In genomic region chr19:54777851-54778250, GRCh38 we compare ENCODE assay signal across 19 cellular contexts. TPM values are rescaled to one million over a fixed set of nuclear protein-coding genes. Genes with fewer than 3 reads are reported as not detected.
"Had no signal": no experiment of that assay in that cellular context is flagged by ENCODE, and none has a peak within 500 bp of the region (broad histone marks: within the 10 kb centered on the region; RNA-seq: fewer than 3 reads in every experiment).

No MANE protein-coding gene starts in this region.

RNA-seq across cellular contexts. Expression of gene KIR2DL1, which starts 8.3 kb away (rescaled TPM):
- total RNA-seq: activated naive CD4-positive, alpha-beta T cell treated with anti-CD3 and anti-CD28 coated beads for 36 hours; activated naive CD4-positive, alpha-beta T cell treated with anti-CD3 and anti-CD28 coated beads, Interleukin-2, amount 50 U/mL, for 72 hours; activated naive CD8-positive, alpha-beta T cell treated with anti-CD3 and anti-CD28 coated beads for 36 hours; activated naive CD8-positive, alpha-beta T cell treated with anti-CD3 and anti-CD28 coated beads, Interleukin-2, amount 10 ng/mL, durations not matched to agents 7 days and 5 days; activated T-cell treated with anti-CD3 and anti-CD28 coated beads, Interleukin-2, amount 50 U/mL, for 4 hours; activated T-helper 1 cell treated with anti-CD3 and anti-CD28 coated beads, Interleukin-12 subunit alpha, Interleukin-12 subunit beta, Interleukin-2, Interleukin-4 antibody, amounts not matched to agents 30 ng/mL and 10 ng/mL and 1 ng/mL, durations not matched to agents 14 hours and 24 hours and 36 hours; activated T-helper 17 cell treated with anti-CD3 and anti-CD28 coated beads, Interleukin-2, amount 50 U/mL, for 72 hours; activated T-helper 2 cell treated with anti-CD3 and anti-CD28 coated beads, Interferon-gamma antibody, Interleukin-2, Interleukin-4, amounts not matched to agents 10 μg/mL and 5 μg/mL and 100 μg/mL, durations not matched to agents 14 hours and 24 hours and 36 hours; adrenal gland; aorta; ascending aorta; astrocyte; body of pancreas; breast epithelium; bronchial epithelial cell; cardiac muscle cell; cardiac septum; cerebellum had no signal

RNA-seq across cellular contexts. Expression of gene KIR2DL4, which starts 25.6 kb away (rescaled TPM):
- total RNA-seq: activated naive CD4-positive, alpha-beta T cell treated with anti-CD3 and anti-CD28 coated beads for 36 hours; activated naive CD8-positive, alpha-beta T cell treated with anti-CD3 and anti-CD28 coated beads for 36 hours; activated naive CD8-positive, alpha-beta T cell treated with anti-CD3 and anti-CD28 coated beads, Interleukin-2, amount 10 ng/mL, durations not matched to agents 7 days and 5 days; activated T-cell treated with anti-CD3 and anti-CD28 coated beads, Interleukin-2, amount 50 U/mL, for 4 hours; activated T-helper 17 cell treated with anti-CD3 and anti-CD28 coated beads, Interleukin-2, amount 50 U/mL, for 72 hours; activated T-helper 2 cell treated with anti-CD3 and anti-CD28 coated beads, Interferon-gamma antibody, Interleukin-2, Interleukin-4, amounts not matched to agents 10 μg/mL and 5 μg/mL and 100 μg/mL, durations not matched to agents 14 hours and 24 hours and 36 hours; aorta; ascending aorta; astrocyte; body of pancreas; bronchial epithelial cell; cardiac muscle cell; cardiac septum; cerebellum had no signal

RNA-seq across cellular contexts. Expression of gene KIR3DL1, which starts 38.4 kb away (rescaled TPM):
- total RNA-seq: activated naive CD4-positive, alpha-beta T cell treated with anti-CD3 and anti-CD28 coated beads for 36 hours; activated naive CD8-positive, alpha-beta T cell treated with anti-CD3 and anti-CD28 coated beads for 36 hours; activated T-helper 1 cell treated with anti-CD3 and anti-CD28 coated beads, Interleukin-12 subunit alpha, Interleukin-12 subunit beta, Interleukin-2, Interleukin-4 antibody, amounts not matched to agents 30 ng/mL and 10 ng/mL and 1 ng/mL, durations not matched to agents 14 hours and 24 hours and 36 hours; activated T-helper 17 cell treated with anti-CD3 and anti-CD28 coated beads, Interleukin-2, amount 50 U/mL, for 72 hours; activated T-helper 2 cell treated with anti-CD3 and anti-CD28 coated beads, Interferon-gamma antibody, Interleukin-2, Interleukin-4, amounts not matched to agents 10 μg/mL and 5 μg/mL and 100 μg/mL, durations not matched to agents 14 hours and 24 hours and 36 hours; aorta; ascending aorta; astrocyte; body of pancreas; bronchial epithelial cell; cardiac muscle cell; cardiac septum; cerebellum had no signal

RNA-seq across cellular contexts. Expression of gene KIR2DL3, which starts 39.5 kb away (rescaled TPM):
- total RNA-seq: activated naive CD4-positive, alpha-beta T cell treated with anti-CD3 and anti-CD28 coated beads for 36 hours; activated naive CD8-positive, alpha-beta T cell treated with anti-CD3 and anti-CD28 coated beads for 36 hours; activated T-cell treated with anti-CD3 and anti-CD28 coated beads, Interleukin-2, amount 50 U/mL, for 72 hours; activated T-helper 1 cell treated with anti-CD3 and anti-CD28 coated beads, Interleukin-12 subunit alpha, Interleukin-12 subunit beta, Interleukin-2, Interleukin-4 antibody, amounts not matched to agents 30 ng/mL and 10 ng/mL and 1 ng/mL, durations not matched to agents 14 hours and 24 hours and 36 hours; activated T-helper 17 cell treated with anti-CD3 and anti-CD28 coated beads, Interleukin-2, amount 50 U/mL, for 72 hours; activated T-helper 2 cell treated with anti-CD3 and anti-CD28 coated beads, Interferon-gamma antibody, Interleukin-2, Interleukin-4, amounts not matched to agents 10 μg/mL and 5 μg/mL and 100 μg/mL, durations not matched to agents 14 hours and 24 hours and 36 hours; aorta; ascending aorta; astrocyte; body of pancreas; breast epithelium; bronchial epithelial cell; cardiac muscle cell; cardiac septum; cerebellum had no signal

RNA-seq across cellular contexts. Expression of gene KIR3DL3, which starts 53.6 kb away (rescaled TPM):
- total RNA-seq: activated naive CD4-positive, alpha-beta T cell treated with anti-CD3 and anti-CD28 coated beads for 36 hours; activated naive CD4-positive, alpha-beta T cell treated with anti-CD3 and anti-CD28 coated beads, Interleukin-2, amount 50 U/mL, for 72 hours; activated naive CD8-positive, alpha-beta T cell treated with anti-CD3 and anti-CD28 coated beads for 36 hours; activated naive CD8-positive, alpha-beta T cell treated with anti-CD3 and anti-CD28 coated beads, Interleukin-2, amount 10 ng/mL, durations not matched to agents 7 days and 5 days; activated T-cell treated with anti-CD3 and anti-CD28 coated beads, Interleukin-2, amount 50 U/mL, for 4 hours; activated T-cell treated with anti-CD3 and anti-CD28 coated beads, Interleukin-2, amount 50 U/mL, for 72 hours; activated T-helper 1 cell treated with anti-CD3 and anti-CD28 coated beads, Interleukin-12 subunit alpha, Interleukin-12 subunit beta, Interleukin-2, Interleukin-4 antibody, amounts not matched to agents 30 ng/mL and 10 ng/mL and 1 ng/mL, durations not matched to agents 14 hours and 24 hours and 36 hours; activated T-helper 17 cell treated with anti-CD3 and anti-CD28 coated beads, Interleukin-2, amount 50 U/mL, for 72 hours; activated T-helper 2 cell treated with anti-CD3 and anti-CD28 coated beads, Interferon-gamma antibody, Interleukin-2, Interleukin-4, amounts not matched to agents 10 μg/mL and 5 μg/mL and 100 μg/mL, durations not matched to agents 14 hours and 24 hours and 36 hours; adrenal gland; aorta; ascending aorta; astrocyte; body of pancreas; breast epithelium; bronchial epithelial cell; cardiac muscle cell; cardiac septum; cerebellum had no signal
